ENCODE assay signal across 28 cellular contexts in the genomic region with DNA sequence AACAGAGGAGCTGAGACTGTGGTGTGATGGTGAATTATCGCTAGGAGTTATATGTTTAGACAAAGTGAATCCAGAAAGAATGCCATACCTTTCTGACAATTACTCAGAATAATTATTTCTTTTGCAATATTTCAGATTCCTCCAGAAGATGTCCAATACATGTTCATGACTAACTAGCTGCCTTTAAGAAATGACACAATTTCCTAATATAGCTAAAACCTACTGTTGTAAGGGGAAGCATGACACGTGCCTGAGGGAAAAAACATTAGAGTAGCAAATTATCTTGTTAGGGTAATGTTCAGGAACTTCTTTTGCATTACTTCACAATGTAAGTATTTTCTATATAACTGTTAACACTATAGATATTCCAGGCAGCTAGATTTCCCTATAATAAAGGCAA.
"Had no signal": no experiment of that assay in that cellular context is flagged by ENCODE, and none has a peak within 500 bp of the region (broad histone marks: within the 10 kb centered on the region; RNA-seq: fewer than 3 reads in every experiment).

No MANE protein-coding gene starts in this region.

- H3K27me3 ChIP-seq: hepatocyte, left lung, neural progenitor cell, right lobe of liver, testis had no signal

- H3K4me1 ChIP-seq: left lung, neural progenitor cell, right lobe of liver, testis had no signal

- H3K4me2 ChIP-seq: hepatocyte, neural progenitor cell had no signal

- FAIRE-seq: small intestine had no signal

- H3K4me1 Mint-ChIP-seq: endodermal cell; naive thymus-derived CD4-positive, alpha-beta T cell; neural progenitor cell; T-helper 17 cell had no signal

- DNase-seq: activated CD4-positive, alpha-beta T cell treated with anti-CD3 and anti-CD28 coated beads for 4 hours; activated CD4-positive, alpha-beta T cell treated with anti-CD3 and anti-CD28 coated beads, Interleukin-2, amount 50 U/mL, for 48 hours; activated CD4-positive, CD25-positive, alpha-beta regulatory T cell; activated CD8-positive, alpha-beta memory T cell treated with anti-CD3 and anti-CD28 coated beads, Interleukin-2, amount 50 U/mL, for 48 hours; activated naive CD4-positive, alpha-beta T cell; activated naive CD8-positive, alpha-beta T cell treated with anti-CD3 and anti-CD28 coated beads for 36 hours; activated T-cell treated with anti-CD3 and anti-CD28 coated beads, Interleukin-2, amount 50 U/mL, for 4 hours; amniotic stem cell; cerebellar nuclear complex; endodermal cell; foreskin fibroblast; immature natural killer cell; left lung; naive thymus-derived CD4-positive, alpha-beta T cell; posterior cingulate gyrus; right lobe of liver; small intestine; stimulated activated CD4-positive, alpha-beta T cell treated with anti-CD3 and anti-CD28 coated beads, Interleukin-15, amount 100 ng/mL, for 24 hours; stimulated activated naive CD4-positive, alpha-beta T cell; T-helper 17 cell; testis had no signal

- H3K36me3 ChIP-seq: left lung, neural progenitor cell, right lobe of liver had no signal

- H3K4me3 Mint-ChIP-seq: activated naive CD8-positive, alpha-beta T cell treated with anti-CD3 and anti-CD28 coated beads for 36 hours; activated T-cell treated with anti-CD3 and anti-CD28 coated beads, Interleukin-2, amount 50 U/mL, for 4 hours; endodermal cell; immature natural killer cell; naive thymus-derived CD4-positive, alpha-beta T cell; neural progenitor cell; T-helper 17 cell; type B pancreatic cell had no signal

- H3K9me3 Mint-ChIP-seq: activated T-helper 2 cell treated with anti-CD3 and anti-CD28 coated beads, Interferon-gamma antibody, Interleukin-2, Interleukin-4, amounts not matched to agents 10 μg/mL and 5 μg/mL and 100 μg/mL, durations not matched to agents 14 hours and 24 hours and 36 hours had no signal

- H3K36me3 Mint-ChIP-seq: activated naive CD8-positive, alpha-beta T cell treated with anti-CD3 and anti-CD28 coated beads for 36 hours; immature natural killer cell; naive thymus-derived CD4-positive, alpha-beta T cell; neural progenitor cell; type B pancreatic cell had no signal

- H3K9me3 ChIP-seq: right lobe of liver, testis had no signal

- H3K4me3 ChIP-seq: coronary artery, hepatocyte, left lung, lung, neural progenitor cell, right lobe of liver, testis had no signal

- ATAC-seq: activated T-cell treated with anti-CD3 and anti-CD28 coated beads, Interleukin-2, amount 50 U/mL, for 4 hours; left lung; naive thymus-derived CD4-positive, alpha-beta T cell; right lobe of liver; T-helper 17 cell had no signal

- H2AFZ ChIP-seq: hepatocyte, neural progenitor cell had no signal

- H3K27me3 Mint-ChIP-seq: activated naive CD8-positive, alpha-beta T cell treated with anti-CD3 and anti-CD28 coated beads for 36 hours; T-helper 17 cell; type B pancreatic cell had no signal

- H3K27ac Mint-ChIP-seq: activated naive CD8-positive, alpha-beta T cell treated with anti-CD3 and anti-CD28 coated beads for 36 hours; activated T-helper 2 cell treated with anti-CD3 and anti-CD28 coated beads, Interferon-gamma antibody, Interleukin-2, Interleukin-4, amounts not matched to agents 10 μg/mL and 5 μg/mL and 100 μg/mL, durations not matched to agents 14 hours and 24 hours and 36 hours; endodermal cell; immature natural killer cell; neural progenitor cell; T-helper 17 cell; type B pancreatic cell had no signal

- H3K9ac ChIP-seq: neural progenitor cell had no signal

- H3K27ac ChIP-seq: coronary artery, epithelial cell of prostate, hepatocyte, left lung, neural progenitor cell, right lobe of liver, testis had no signal

- H3K79me2 ChIP-seq: hepatocyte had no signal
